ENCODE assay signal across 8 cellular contexts in genomic region chr6:80004199-80005072, GRCh38. TPM values are rescaled to one million over a fixed set of nuclear protein-coding genes. Genes with fewer than 3 reads are reported as not detected.
DNase-seq lines count a peak whose midpoint lies in the region; ATAC-seq and TF ChIP-seq lines count a peak whose summit lies in the region.

TTK (plus strand) TSS chr6:80004649; CDS start chr6:80005844, 1,195 bp downstream.

- H4K12ac ChIP-seq in trophoblast cell (ENCODE audit: low read depth, low read length) = peak within 1 kb of the TSS; percentile 74

- H3K27me3 ChIP-seq in adipocyte (replicated peaks; ENCODE audit: control insufficient read depth, insufficient read depth, low read length) = no peaks in the 10 kb centered on the region
- no peaks in the 10 kb centered on the region for H3K27me3 ChIP-seq in trophoblast cell (ENCODE audit: insufficient read depth, low read length)

- peaks cover 12% of the 10 kb centered on the region for H3K4me1 ChIP-seq in adipocyte (ENCODE audit: control insufficient read depth, insufficient read depth, low read length)
- H3K4me1 ChIP-seq in trophoblast cell (ENCODE audit: control insufficient read depth in 1 of 2, insufficient read depth in 2 of 2, low read length in 2 of 2) = peaks cover 3 to 6% of the 10 kb centered on the region in 2 experiments

- peak within 1 kb of the TSS; percentile 81 for H2BK5ac ChIP-seq in trophoblast cell (ENCODE audit: low read depth, low read length, poor library complexity)

- H4K8ac ChIP-seq in trophoblast cell (ENCODE audit: low read depth, low read length) = peak within 1 kb of the TSS; percentile 88

- H3K4ac ChIP-seq in trophoblast cell (ENCODE audit: low read depth, low read length) = peak within 1 kb of the TSS; percentile 81

- peak within 1 kb of the TSS; percentile 93 for H3K4me2 ChIP-seq in trophoblast cell (ENCODE audit: low read length)

- WGBS in trophoblast cell (ENCODE audit: extremely low coverage, insufficient coverage, insufficient read length) = no CpG with 5 or more reads among the region's 54 CpGs

- no peak within 1 kb of the TSS for H3K23ac ChIP-seq in trophoblast cell (ENCODE audit: low read length)

- peaks cover 10% of the 10 kb centered on the region for H3K79me1 ChIP-seq in trophoblast cell (ENCODE audit: low read length)

- intact Hi-C loops in cardiac septum (cut with DNase I) = no loop called here

- H3K4me3 ChIP-seq in GM12875 (ENCODE audit: low read depth, low read length) (peak within 1 kb of the TSS; percentile 74), adipocyte (ENCODE audit: low read length) (peak within 1 kb of the TSS; percentile 97), trophoblast cell (ENCODE audit: low read depth, low read length) (peak within 1 kb of the TSS; percentile 88)

- peak within 1 kb of the TSS; percentile 92 for H3K4me3 Mint-ChIP-seq in type B pancreatic cell

- TF ChIP-seq CTCF in GM12875 (IDR thresholded peaks at IDR 0.05; ENCODE audit: borderline replicate concordance, insufficient read depth, low read depth, low read length) = no peak
- TF ChIP-seq CTCF in type B pancreatic cell (conservative IDR thresholded peaks at IDR 0.05) = no peak

- peak; percentile 100 for ATAC-seq in HG02798 (IDR thresholded peaks at IDR 0.05; ENCODE audit: poor library complexity, unreplicated experiment)

- no peak within 1 kb of the TSS for H2AK5ac ChIP-seq in trophoblast cell (ENCODE audit: low read length)

- H3K18ac ChIP-seq in trophoblast cell (ENCODE audit: low read length) = peak within 1 kb of the TSS; percentile 35

- H3K4me1 Mint-ChIP-seq in type B pancreatic cell (ENCODE audit: unreplicated experiment) = peaks cover 22% of the 10 kb centered on the region

- H2BK120ac ChIP-seq in trophoblast cell (ENCODE audit: insufficient read depth, low read length, poor library complexity) = peak within 1 kb of the TSS; percentile 57

- no peaks in the 10 kb centered on the region for H3K36me3 Mint-ChIP-seq in type B pancreatic cell

- no peaks in the 10 kb centered on the region for H3K27me3 Mint-ChIP-seq in type B pancreatic cell

- H3K9me3 Mint-ChIP-seq in type B pancreatic cell = no peaks in the 10 kb centered on the region

- H3K27ac ChIP-seq in trophoblast cell (ENCODE audit: low read depth, low read length) = peak within 1 kb of the TSS; percentile 81

- peak within 1 kb of the TSS; percentile 95 for H3K9ac ChIP-seq in adipocyte (ENCODE audit: low read length)
- peak within 1 kb of the TSS; percentile 19 for H3K9ac ChIP-seq in trophoblast cell (ENCODE audit: low read length)

- peak within 1 kb of the TSS; percentile 95 for H3K27ac Mint-ChIP-seq in type B pancreatic cell

- H3K9me3 ChIP-seq in adipocyte (ENCODE audit: control insufficient read depth, low read length) = no peaks in the 10 kb centered on the region
- no peaks in the 10 kb centered on the region for H3K9me3 ChIP-seq in trophoblast cell (ENCODE audit: insufficient read depth, low read depth, low read length)

- H3K79me2 ChIP-seq in trophoblast cell (ENCODE audit: control insufficient read depth, insufficient read depth, low read length, poor library complexity) = peaks cover 8% of the 10 kb centered on the region

- H2AFZ ChIP-seq in trophoblast cell (ENCODE audit: insufficient read depth, low read length, poor library complexity) = peak within 1 kb of the TSS; percentile 98

- peak within 1 kb of the TSS; percentile 79 for H4K91ac ChIP-seq in trophoblast cell (ENCODE audit: low read depth, low read length)

- H3K36me3 ChIP-seq in adipocyte (ENCODE audit: control insufficient read depth, insufficient read depth, low read length, severe bottlenecking) (no peaks in the 10 kb centered on the region), trophoblast cell (ENCODE audit: control insufficient read depth in 1 of 2, insufficient read depth in 2 of 2, low read length in 2 of 2) (no peaks in the 10 kb centered on the region)

- H2BK12ac ChIP-seq in trophoblast cell (ENCODE audit: low read length) = peak within 1 kb of the TSS; percentile 32

- DNase-seq in NCI-H1436 (lab: John Stamatoyannopoulos, UW) (peak; percentile 91), T follicular helper cell (ENCODE audit: low read depth) (peak; percentile 85), adipocyte (ENCODE audit: low read depth) (peak; percentile 98), cardiac septum (ENCODE audit: low spot score) (peak; percentile 93), trophoblast cell (peak; percentile 97 to 98), type B pancreatic cell (ENCODE audit: extremely low spot score, unreplicated experiment) (peak; percentile 92)

- peak within 1 kb of the TSS; percentile 77 for H3K14ac ChIP-seq in trophoblast cell (ENCODE audit: low read length)

RNA-seq across cellular contexts. Expression of gene TTK, which starts in this region (rescaled TPM):
- total RNA-seq in cardiac septum (0.22 TPM), type B pancreatic cell (ENCODE audit: low replicate concordance) (13.4 and 32.1 TPM in 2 replicates)
- polyA plus RNA-seq in trophoblast cell (2013) = 36.6 and 39.1 TPM in 2 replicates

Comparison
In these comparisons a context has a peak if more than half of its experiments do, and no peak if none do; other contexts are left out.
1. Peak in every context shown above with its lines: DNase-seq, ATAC-seq, H3K4me3 ChIP-seq and H3K27ac ChIP-seq.
2. RNA of gene TTK (total RNA-seq): 13.4 to 32.1 TPM in type B pancreatic cell; 0.22 TPM in cardiac septum (single experiment); every median in the first group is over 10 times any median in the second.
3. Peak in DNase-seq in cardiac septum; RNA of the gene not detected or under 1 TPM.